Comparison of ENCODE assay signal across 1 cellular context in genomic region chr5:180791611-180792213, GRCh38.
A peak's percentile ranks its signal among the peaks of the same experiment; 100 is the strongest.
TF ChIP-seq lines count a peak whose summit lies in the region.

No MANE protein-coding gene starts in this region.

TF ChIP-seq in K562, 482 proteins besides CTCF, POLR2A, EP300 and RAD21 (continued from another document):
- peak; percentile 10; the same call in 1 of the 2 replicates for TF ChIP-seq ZBTB33 (CRISPR knock-in tag; IDR thresholded peaks at IDR 0.05)
